ENCODE assay signal across 28 cellular contexts in the genomic region with DNA sequence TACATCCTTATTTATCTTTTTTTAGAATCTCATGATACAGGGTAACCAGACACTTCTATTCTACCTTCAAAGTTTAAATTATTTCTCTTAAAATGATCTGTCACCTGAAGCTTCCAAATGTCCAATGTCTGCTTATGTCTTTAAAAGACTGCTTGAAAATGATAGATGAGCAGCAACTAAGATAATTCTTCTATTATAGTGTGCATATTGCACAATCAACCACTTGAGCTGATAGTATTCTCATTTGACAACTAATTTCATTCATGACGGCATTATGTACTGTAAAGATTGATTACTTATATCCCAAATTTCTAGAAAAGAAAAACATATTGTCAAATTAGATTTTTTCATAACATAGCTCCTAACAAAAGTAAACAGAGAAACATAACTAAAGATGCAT.
"Had no signal": no experiment of that assay in that cellular context is flagged by ENCODE, and none has a peak within 500 bp of the region (broad histone marks: within the 10 kb centered on the region; RNA-seq: fewer than 3 reads in every experiment).

No MANE protein-coding gene starts in this region.

- H3K27me3 Mint-ChIP-seq: dendritic cell treated with granulocyte-macrophage colony-stimulating factor and Interleukin-4, amounts not matched to agents 40 ng/mL and 50 ng/mL, for 4 days; effector memory CD8-positive, alpha-beta T cell had no signal

- H3K4me1 Mint-ChIP-seq: endodermal cell had no signal

- H3K27me3 ChIP-seq: colonic mucosa, dorsolateral prefrontal cortex, esophagus muscularis mucosa, esophagus squamous epithelium, foreskin keratinocyte, gastrocnemius medialis, gastroesophageal sphincter, heart left ventricle, heart right ventricle had no signal

- DNase-seq: colonic mucosa; cortex of kidney; dermis blood vessel endothelial cell; dorsolateral prefrontal cortex; effector CD4-positive, alpha-beta T cell; effector CD8-positive, alpha-beta T cell; effector memory CD4-positive, alpha-beta T cell; effector memory CD8-positive, alpha-beta T cell; endodermal cell; erythroblast; esophagus squamous epithelium; foreskin fibroblast; foreskin keratinocyte; foreskin melanocyte; gastrocnemius medialis; glutamatergic neuron; head of caudate nucleus; heart left ventricle; heart right ventricle had no signal

- H3K4me3 ChIP-seq: colonic mucosa, coronary artery, dorsolateral prefrontal cortex, esophagus muscularis mucosa, esophagus squamous epithelium, gastrocnemius medialis, gastroesophageal sphincter, heart left ventricle, heart right ventricle had no signal

- H3K9me3 Mint-ChIP-seq: endodermal cell had no signal

- ATAC-seq: effector memory CD8-positive, alpha-beta T cell; esophagus mucosa; foreskin keratinocyte; gastrocnemius medialis; gastroesophageal sphincter; heart left ventricle; heart right ventricle had no signal

- H3K4me1 ChIP-seq: colonic mucosa, esophagus muscularis mucosa, esophagus squamous epithelium, gastrocnemius medialis, gastroesophageal sphincter, heart left ventricle, heart right ventricle had no signal

- H3K27ac Mint-ChIP-seq: dendritic cell treated with granulocyte-macrophage colony-stimulating factor and Interleukin-4, amounts not matched to agents 40 ng/mL and 50 ng/mL, for 4 days; effector memory CD8-positive, alpha-beta T cell; endodermal cell had no signal

- H3K4me3 Mint-ChIP-seq: dendritic cell treated with granulocyte-macrophage colony-stimulating factor and Interleukin-4, amounts not matched to agents 40 ng/mL and 50 ng/mL, for 4 days; effector memory CD8-positive, alpha-beta T cell; endodermal cell had no signal

- H3K27ac ChIP-seq: colonic mucosa, coronary artery, dorsolateral prefrontal cortex, epithelial cell of prostate, esophagus muscularis mucosa, esophagus squamous epithelium, foreskin keratinocyte, gastrocnemius medialis, gastroesophageal sphincter, heart left ventricle, heart right ventricle had no signal

- H3K9me3 ChIP-seq: colonic mucosa, esophagus muscularis mucosa, esophagus squamous epithelium, gastrocnemius medialis, gastroesophageal sphincter had no signal

- H3K36me3 ChIP-seq: colonic mucosa, esophagus muscularis mucosa, esophagus squamous epithelium, gastrocnemius medialis, gastroesophageal sphincter, heart left ventricle, heart right ventricle had no signal

- FAIRE-seq: endometrium, endothelial cell of umbilical vein, frontal cortex had no signal
